9 cellular contexts compared by ENCODE assay signal in the genomic region with DNA sequence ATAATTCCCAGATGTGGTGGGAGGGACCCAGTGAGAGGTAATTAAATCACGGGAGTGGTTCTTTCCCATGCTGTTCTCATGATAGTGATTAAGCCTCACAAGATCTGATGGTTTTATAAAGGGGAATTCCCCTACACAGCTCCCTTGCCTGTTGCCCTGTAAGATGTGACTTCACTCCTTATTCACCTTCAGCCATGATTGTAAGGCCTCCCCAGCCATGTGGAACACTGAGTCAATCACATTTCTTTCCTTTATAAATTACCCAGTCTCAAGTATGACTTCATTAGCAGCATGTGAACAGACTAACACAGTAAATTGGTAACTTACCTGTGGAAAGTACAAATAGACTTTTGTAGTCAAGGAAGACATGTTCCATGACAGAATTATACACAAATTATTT. TPM values are rescaled to one million over a fixed set of nuclear protein-coding genes. Genes with fewer than 3 reads are reported as not detected.
"Had no signal": no experiment of that assay in that cellular context is flagged by ENCODE, and none has a peak within 500 bp of the region (broad histone marks: within the 10 kb centered on the region; RNA-seq: fewer than 3 reads in every experiment).

No MANE protein-coding gene starts in this region.

- H3K27ac ChIP-seq: HL-60 had no signal

- H3K4me3 ChIP-seq: K562 had no signal

- DNase-seq: IMR-90, KBM-7, KG1 had no signal

- ATAC-seq: HepG2, K562 had no signal

- FAIRE-seq: HepG2, HTR-8/SVneo, K562 had no signal

RNA-seq across cellular contexts. Expression of a gene that starts 55.2 kb away (rescaled TPM):
- total RNA-seq: HepG2, HT-29, HT1080, IMR-90, K562 had no signal
